In genomic region chr10:59027975-59028640, GRCh38 we compare ENCODE assay signal across 29 cellular contexts.
DNase-seq lines count a peak whose midpoint lies in the region; ATAC-seq, FAIRE-seq and TF ChIP-seq lines count a peak whose summit lies in the region.
"Had no signal": no experiment of that assay in that cellular context is flagged by ENCODE, and none has a peak within 500 bp of the region (broad histone marks: within the 10 kb centered on the region; RNA-seq: fewer than 3 reads in every experiment).

No MANE protein-coding gene starts in this region.

- H3K27me3 ChIP-seq in adipocyte (replicated peaks; ENCODE audit: control insufficient read depth, insufficient read depth, low read length) (no peaks in the 10 kb centered on the region), stomach (no peaks in the 10 kb centered on the region)
- H3K27me3 ChIP-seq in CD4-positive, alpha-beta T cell (ENCODE audit: control insufficient read depth, insufficient read depth, low read length), result no peaks in the 10 kb centered on the region
- H3K27me3 ChIP-seq: esophagus muscularis mucosa, pancreas, right atrium auricular region, upper lobe of right lung had no signal

- TF ChIP-seq EP300 in stomach (IDR thresholded peaks at IDR 0.05), result no peak

- CTCF ChIA-PET in CD4-positive, alpha-beta T cell (lab: Charles Lee), result no interaction called here

- WGBS in stomach, 5 donors, result 79 to 85% (median 83%) methylated on average over 5 of the region's 5 CpGs

- no peaks in the 10 kb centered on the region for H3K9me3 ChIP-seq in adipocyte (ENCODE audit: control insufficient read depth, low read length)
- no peaks in the 10 kb centered on the region for H3K9me3 ChIP-seq in stomach
- H3K9me3 ChIP-seq in CD4-positive, alpha-beta T cell (ENCODE audit: control insufficient read depth, low read length), result no peaks in the 10 kb centered on the region
- H3K9me3 ChIP-seq: esophagus muscularis mucosa, left ventricle myocardium inferior, pancreas, right atrium auricular region, upper lobe of right lung had no signal

- H3K36me3 Mint-ChIP-seq in CD4-positive, alpha-beta T cell (ENCODE audit: low read depth), result no peaks in the 10 kb centered on the region
- H3K36me3 Mint-ChIP-seq: CD4-positive, CD25-positive, alpha-beta regulatory T cell; natural killer cell treated with Interleukin-12 subunit alpha and Interleukin-12 subunit beta and Interleukin-15 and Interleukin-18, amount 100 ng/mL, for 72 hours; T-cell had no signal

- no peaks in the 10 kb centered on the region for H3K4me1 Mint-ChIP-seq in CD4-positive, alpha-beta T cell (ENCODE audit: low read depth)
- H3K4me1 Mint-ChIP-seq: CD4-positive, CD25-positive, alpha-beta regulatory T cell; T-cell had no signal

- no peak for ATAC-seq in CD4-positive, alpha-beta T cell (ENCODE audit: poor library complexity)
- ATAC-seq: activated T-cell treated with anti-CD3 and anti-CD28 coated beads, Interleukin-2, amount 50 U/mL, for 4 hours; effector memory CD8-positive, alpha-beta T cell; natural killer cell treated with Interleukin-12 subunit alpha and Interleukin-12 subunit beta and Interleukin-15 and Interleukin-18, amount 100 ng/mL, for 72 hours; pancreas; T-cell; upper lobe of right lung had no signal

- POLR2A ChIA-PET in CD4-positive, alpha-beta T cell (lab: Charles Lee), result no interaction called here

- no peak overlapping the region for H3K4me3 Mint-ChIP-seq in CD4-positive, alpha-beta T cell
- H3K4me3 Mint-ChIP-seq: activated naive CD4-positive, alpha-beta T cell treated with anti-CD3 and anti-CD28 coated beads for 36 hours; activated T-cell treated with anti-CD3 and anti-CD28 coated beads, Interleukin-2, amount 50 U/mL, for 4 hours; CD4-positive, CD25-positive, alpha-beta regulatory T cell; effector memory CD8-positive, alpha-beta T cell; natural killer cell treated with Interleukin-12 subunit alpha and Interleukin-12 subunit beta and Interleukin-15 and Interleukin-18, amount 100 ng/mL, for 72 hours; T-cell had no signal

- H3K36me3 ChIP-seq in adipocyte (ENCODE audit: control insufficient read depth, insufficient read depth, low read length, severe bottlenecking) (no peaks in the 10 kb centered on the region), stomach (no peaks in the 10 kb centered on the region)
- H3K36me3 ChIP-seq: esophagus muscularis mucosa, left ventricle myocardium inferior, pancreas, right atrium auricular region, upper lobe of right lung had no signal

- H3K27ac Mint-ChIP-seq in CD4-positive, alpha-beta T cell, result no peak overlapping the region
- H3K27ac Mint-ChIP-seq: activated naive CD4-positive, alpha-beta T cell treated with anti-CD3 and anti-CD28 coated beads for 36 hours; CD4-positive, CD25-positive, alpha-beta regulatory T cell; effector memory CD8-positive, alpha-beta T cell; natural killer cell treated with Interleukin-12 subunit alpha and Interleukin-12 subunit beta and Interleukin-15 and Interleukin-18, amount 100 ng/mL, for 72 hours; T-cell had no signal

- H3K9ac ChIP-seq in adipocyte (ENCODE audit: low read length), result no peak overlapping the region

- no peak overlapping the region for H3K27ac ChIP-seq in stomach
- H3K27ac ChIP-seq in CD4-positive, alpha-beta T cell (ENCODE audit: low read depth, low read length), result no peak overlapping the region
- H3K27ac ChIP-seq: esophagus muscularis mucosa, left ventricle myocardium inferior, pancreas, PC-9, right atrium auricular region, upper lobe of right lung had no signal

- TF ChIP-seq POLR2A in stomach (IDR thresholded peaks at IDR 0.05), result no peak

- DNase-seq in GM04503 (ENCODE audit: low read depth) (peak; percentile 1), adipocyte (ENCODE audit: low read depth) (peak; percentile 79), dedifferentiated amniotic fluid mesenchymal stem cell (ENCODE audit: extremely low spot score) (peak; percentile 63), hepatic stellate cell (ENCODE audit: low spot score) (peak; percentile 5), stomach (no peak), urothelium cell line (ENCODE audit: low spot score) (no peak)
- DNase-seq in CD4-positive, alpha-beta T cell, result no peak
- DNase-seq: activated CD4-positive, alpha-beta T cell treated with anti-CD3 and anti-CD28 coated beads for 4 hours; activated naive CD4-positive, alpha-beta T cell treated with anti-CD3 and anti-CD28 coated beads for 36 hours; activated T-cell treated with anti-CD3 and anti-CD28 coated beads, Interleukin-2, amount 50 U/mL, for 4 hours; anterior cingulate cortex; CD4-positive, CD25-positive, alpha-beta regulatory T cell; effector memory CD8-positive, alpha-beta T cell; hippocampal formation; Kasumi-1; left ventricle myocardium inferior; midbrain; NCI-H1092 treated with DMSO at 0.1 percent for 48 hours; NCI-H2029; NCI-H345; pancreas; PC-9; SIG-M5; stimulated activated CD4-positive, alpha-beta T cell treated with anti-CD3 and anti-CD28 coated beads, Interleukin-15, amount 100 ng/mL, for 24 hours; T-cell; upper lobe of right lung had no signal

- H3K9me3 Mint-ChIP-seq in CD4-positive, alpha-beta T cell, result peaks cover 1% of the 10 kb centered on the region

- TF ChIP-seq CTCF in stomach (IDR thresholded peaks at IDR 0.05), result no peak
- no peak for TF ChIP-seq CTCF in CD4-positive, alpha-beta T cell (IDR thresholded peaks at IDR 0.05)

- H3K4me3 ChIP-seq in adipocyte (ENCODE audit: low read length), result no peak overlapping the region
- no peak overlapping the region for H3K4me3 ChIP-seq in stomach
- H3K4me3 ChIP-seq: esophagus muscularis mucosa, left ventricle myocardium inferior, pancreas, PC-9, right atrium auricular region, upper lobe of right lung had no signal

- H3K4me1 ChIP-seq in adipocyte (ENCODE audit: control insufficient read depth, insufficient read depth, low read length) (peaks cover 12% of the 10 kb centered on the region), stomach (no peaks in the 10 kb centered on the region)
- H3K4me1 ChIP-seq: esophagus muscularis mucosa, left ventricle myocardium inferior, pancreas, right atrium auricular region, upper lobe of right lung had no signal

- intact Hi-C loops in stomach (cut with DNase I; ENCODE audit: low total_unique reads), result no loop called here
- intact Hi-C loops in CD4-positive, alpha-beta T cell (cut with DNase I, micrococcal nuclease), result no loop called here

- H3K27me3 Mint-ChIP-seq in CD4-positive, alpha-beta T cell, result no peaks in the 10 kb centered on the region
- H3K27me3 Mint-ChIP-seq: CD4-positive, CD25-positive, alpha-beta regulatory T cell; effector memory CD8-positive, alpha-beta T cell; natural killer cell treated with Interleukin-12 subunit alpha and Interleukin-12 subunit beta and Interleukin-15 and Interleukin-18, amount 100 ng/mL, for 72 hours; T-cell had no signal

- FAIRE-seq in urothelium cell line (lab: Jason Lieb, UNC), result no peak
- FAIRE-seq: pancreas had no signal

Comparison
In these comparisons a context has a peak if more than half of its experiments do, and no peak if none do; other contexts are left out.
1. DNase-seq: peak in GM04503 (single experiment), adipocyte (single experiment), dedifferentiated amniotic fluid mesenchymal stem cell (single experiment) and hepatic stellate cell (single experiment); none in stomach (single experiment), urothelium cell line (single experiment) and CD4-positive, alpha-beta T cell (0 of 10).